ENCODE assay signal across 28 cellular contexts in the genomic region with DNA sequence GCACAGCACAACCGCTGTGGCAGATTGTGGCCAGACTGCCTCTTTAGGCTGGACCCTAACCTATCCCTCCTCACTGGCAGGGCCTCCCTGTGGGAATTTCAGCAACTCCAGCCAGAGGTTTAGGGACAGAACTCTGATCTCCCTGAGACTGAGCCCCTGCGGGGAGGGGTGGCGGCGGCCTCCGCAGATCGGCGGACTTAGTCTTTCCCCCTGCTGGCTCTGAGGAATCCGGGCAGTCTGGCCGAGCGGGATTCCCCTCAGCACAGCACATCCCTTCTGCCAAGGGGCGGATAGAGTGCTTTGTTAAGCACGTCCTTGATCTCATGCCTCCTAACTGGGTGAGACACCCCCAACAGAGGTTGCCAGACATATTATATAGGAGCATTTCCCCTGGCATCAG.
"Had no signal": no experiment of that assay in that cellular context is flagged by ENCODE, and none has a peak within 500 bp of the region (broad histone marks: within the 10 kb centered on the region; RNA-seq: fewer than 3 reads in every experiment).

No MANE protein-coding gene starts in this region.

- H3K27me3 Mint-ChIP-seq: progenitor cell of endocrine pancreas had no signal

- H3K4me1 Mint-ChIP-seq: central memory CD8-positive, alpha-beta T cell had no signal

- H3K9me3 ChIP-seq: lower lobe of right lung, mucosa of descending colon, neutrophil, ovary, thoracic aorta had no signal

- H3K4me1 ChIP-seq: left lung, lower lobe of right lung had no signal

- H3K27ac ChIP-seq: left lung, lower lobe of right lung, neutrophil, ovary, skin epidermis, thoracic aorta had no signal

- H3K4me3 Mint-ChIP-seq: activated naive CD8-positive, alpha-beta T cell; activated T-cell treated with anti-CD3 and anti-CD28 coated beads, Interleukin-2, amount 50 U/mL, for 72 hours; central memory CD8-positive, alpha-beta T cell; natural killer cell treated with Interleukin-12 subunit alpha and Interleukin-12 subunit beta and Interleukin-15 and Interleukin-18, amount 100 ng/mL, for 72 hours had no signal

- H3K9me3 Mint-ChIP-seq: activated T-cell treated with anti-CD3 and anti-CD28 coated beads, Interleukin-2, amount 50 U/mL, for 72 hours; central memory CD8-positive, alpha-beta T cell; natural killer cell treated with Interleukin-12 subunit alpha and Interleukin-12 subunit beta and Interleukin-15 and Interleukin-18, amount 100 ng/mL, for 72 hours had no signal

- H3K27me3 ChIP-seq: left lung, neutrophil, ovary had no signal

- ATAC-seq: activated T-cell treated with anti-CD3 and anti-CD28 coated beads, Interleukin-2, amount 50 U/mL, for 72 hours; left lung; lower lobe of right lung; mucosa of descending colon; natural killer cell treated with Interleukin-12 subunit alpha and Interleukin-12 subunit beta and Interleukin-15 and Interleukin-18, amount 100 ng/mL, for 72 hours; sciatic nerve; stimulated activated naive CD8-positive, alpha-beta T cell treated with anti-CD3 and anti-CD28 coated beads, Interleukin-15, Interleukin-2, amounts not matched to agents 100 U/mL and 50 U/mL, for 24 hours had no signal

- H3K36me3 Mint-ChIP-seq: activated naive CD8-positive, alpha-beta T cell; natural killer cell treated with Interleukin-12 subunit alpha and Interleukin-12 subunit beta and Interleukin-15 and Interleukin-18, amount 100 ng/mL, for 72 hours had no signal

- H3K27ac Mint-ChIP-seq: activated naive CD8-positive, alpha-beta T cell; activated T-cell treated with anti-CD3 and anti-CD28 coated beads, Interleukin-2, amount 50 U/mL, for 72 hours; natural killer cell treated with Interleukin-12 subunit alpha and Interleukin-12 subunit beta and Interleukin-15 and Interleukin-18, amount 100 ng/mL, for 72 hours; progenitor cell of endocrine pancreas had no signal

- DNase-seq: activated CD4-positive, alpha-beta T cell treated with anti-CD3 and anti-CD28 coated beads for 4 hours; activated CD4-positive, alpha-beta T cell treated with anti-CD3 and anti-CD28 coated beads, Interleukin-2, amount 50 U/mL, for 4 hours; activated naive CD4-positive, alpha-beta T cell; activated T-cell treated with anti-CD3 and anti-CD28 coated beads for 4 hours; activated T-cell treated with anti-CD3 and anti-CD28 coated beads, Interleukin-2, amount 50 U/mL, for 72 hours; anterior cingulate cortex; dermis blood vessel endothelial cell; effector memory CD4-positive, alpha-beta T cell; head of caudate nucleus; hippocampal formation; kidney glomerular epithelial cell; left lung; lower lobe of right lung; mesenchymal stem cell; mucosa of descending colon; ovary; retina; stimulated activated CD4-positive, alpha-beta T cell treated with anti-CD3 and anti-CD28 coated beads, Interleukin-12 subunit alpha, Interleukin-12 subunit beta, amount 100 ng/mL, for 4 hours; stimulated activated CD4-positive, alpha-beta T cell treated with anti-CD3 and anti-CD28 coated beads, Interleukin-4, amount 100 ng/mL, for 1 hour; stimulated activated naive CD8-positive, alpha-beta T cell treated with anti-CD3 and anti-CD28 coated beads, Interleukin-15, Interleukin-2, amounts not matched to agents 100 U/mL and 50 U/mL, for 24 hours had no signal
